ENCODE assay signal across 14 cellular contexts in genomic region chr12:11787437-11787836, GRCh38.
"Had no signal": no experiment of that assay in that cellular context is flagged by ENCODE, and none has a peak within 500 bp of the region (broad histone marks: within the 10 kb centered on the region; RNA-seq: fewer than 3 reads in every experiment).

No MANE protein-coding gene starts in this region.

- H3K36me3 Mint-ChIP-seq: natural killer cell had no signal

- H3K27ac Mint-ChIP-seq: natural killer cell had no signal

- ATAC-seq: activated CD4-positive, CD25-positive, alpha-beta regulatory T cell treated with anti-CD3 and anti-CD28 coated beads, Interleukin-2, amount 50 U/mL, for 24 hours; mucosa of descending colon; natural killer cell had no signal

- H3K36me3 ChIP-seq: uterus had no signal

- H3K27me3 Mint-ChIP-seq: activated naive CD4-positive, alpha-beta T cell treated with anti-CD3 and anti-CD28 coated beads, Interleukin-2, amount 50 U/mL, for 24 hours; central memory CD8-positive, alpha-beta T cell had no signal

- H3K9me3 Mint-ChIP-seq: activated naive CD4-positive, alpha-beta T cell treated with anti-CD3 and anti-CD28 coated beads, Interleukin-2, amount 50 U/mL, for 24 hours; central memory CD8-positive, alpha-beta T cell; natural killer cell had no signal

- DNase-seq: activated effector memory CD4-positive, alpha-beta T cell treated with Interleukin-2 at 50 U/mL for 16 hours; cortex of kidney; effector memory CD4-positive, alpha-beta T cell; mammary epithelial cell; mucosa of descending colon; natural killer cell; stimulated activated CD4-positive, alpha-beta T cell treated with anti-CD3 and anti-CD28 coated beads, Interleukin-4, amount 100 ng/mL, for 1 hour; stimulated activated CD8-positive, alpha-beta memory T cell treated with anti-CD3 and anti-CD28 coated beads, Interleukin-4, amount 100 ng/mL, for 48 hours; stomach; T-helper 2 cell; uterus had no signal

- H3K4me3 Mint-ChIP-seq: activated naive CD4-positive, alpha-beta T cell treated with anti-CD3 and anti-CD28 coated beads, Interleukin-2, amount 50 U/mL, for 24 hours; central memory CD8-positive, alpha-beta T cell; natural killer cell had no signal

- H3K27me3 ChIP-seq: stomach, uterus had no signal

- H3K4me1 ChIP-seq: uterus had no signal

- H3K27ac ChIP-seq: uterus had no signal

- H3K4me3 ChIP-seq: mucosa of descending colon, stomach, uterus had no signal

- H3K9me3 ChIP-seq: mucosa of descending colon, stomach, uterus had no signal
